1 cellular context compared by ENCODE assay signal in genomic region chr19:49364083-49364687, GRCh38.
TF ChIP-seq lines count a peak whose summit lies in the region.

No MANE protein-coding gene starts in this region.

TF ChIP-seq in A549, 52 proteins besides CTCF, POLR2A, EP300 and RAD21:
- TF ChIP-seq RNF2 (IDR thresholded peaks at IDR 0.05; ENCODE audit: borderline replicate concordance, low read depth), result no peak
- no peak for TF ChIP-seq MAFK (IDR thresholded peaks at IDR 0.05; ENCODE audit: partially characterized antibody)
- TF ChIP-seq MAX (IDR thresholded peaks at IDR 0.05), result no peak
- TF ChIP-seq HDAC2 (IDR thresholded peaks at IDR 0.05), result no peak
- no peak for TF ChIP-seq SREBF2 (IDR thresholded peaks at IDR 0.05)
- TF ChIP-seq CEBPB (IDR thresholded peaks at IDR 0.05), result peak in 1 of 2 experiments; percentile 75; a peak in 2 of 4 replicates
- TF ChIP-seq KDM1A (IDR thresholded peaks at IDR 0.05; ENCODE audit: low read depth), result no peak
- TF ChIP-seq PHF8 (IDR thresholded peaks at IDR 0.05; ENCODE audit: borderline replicate concordance, low read depth), result peak; percentile 24; the same call in 1 of the 2 replicates
- TF ChIP-seq GATA3 (IDR thresholded peaks at IDR 0.05; ENCODE audit: borderline replicate concordance), result no peak
TF ChIP-seq in A549: peak in this region for 2.
